Comparison of ENCODE assay signal across 1 cellular context in the genomic region with DNA sequence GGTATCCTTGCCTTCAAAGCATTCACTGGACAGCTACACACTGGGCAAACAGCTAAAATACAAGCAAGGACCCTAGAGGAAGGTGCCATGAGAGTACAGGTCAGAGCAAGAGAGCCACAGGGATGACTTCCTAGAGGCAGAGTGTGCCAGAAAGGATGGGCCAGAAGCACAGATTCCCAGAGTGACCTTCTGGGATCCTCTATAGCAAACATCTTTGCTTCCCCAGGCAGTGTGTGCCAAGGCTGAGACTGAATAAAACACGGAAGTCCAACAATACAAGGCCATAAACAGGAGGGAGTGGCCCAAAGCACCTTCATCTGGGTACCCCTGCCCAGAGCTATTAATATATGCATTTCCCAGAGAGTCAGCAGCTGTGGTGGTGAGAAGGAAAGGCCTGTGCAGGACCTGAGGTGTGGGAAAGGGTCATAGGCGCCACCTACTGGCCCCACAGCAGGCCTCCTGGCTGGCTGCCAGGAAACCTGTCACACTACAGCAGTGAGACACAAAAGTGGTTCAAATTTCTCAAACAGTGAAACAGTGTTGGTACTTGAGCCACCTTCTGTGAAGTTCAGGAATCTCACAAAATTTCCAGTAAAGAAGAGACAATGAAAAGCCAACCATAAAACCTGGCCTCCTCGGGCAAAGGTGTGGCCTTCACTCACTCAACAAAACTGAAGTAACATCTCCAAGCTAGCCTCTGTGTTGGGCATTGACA.
A peak's percentile ranks its signal among the peaks of the same experiment; 100 is the strongest.
TF ChIP-seq lines count a peak whose summit lies in the region.

No MANE protein-coding gene starts in this region.

TF ChIP-seq in K562, 482 proteins besides CTCF, POLR2A, EP300 and RAD21 (continued from another document and continues in another):
- TF ChIP-seq, protein P1, sequence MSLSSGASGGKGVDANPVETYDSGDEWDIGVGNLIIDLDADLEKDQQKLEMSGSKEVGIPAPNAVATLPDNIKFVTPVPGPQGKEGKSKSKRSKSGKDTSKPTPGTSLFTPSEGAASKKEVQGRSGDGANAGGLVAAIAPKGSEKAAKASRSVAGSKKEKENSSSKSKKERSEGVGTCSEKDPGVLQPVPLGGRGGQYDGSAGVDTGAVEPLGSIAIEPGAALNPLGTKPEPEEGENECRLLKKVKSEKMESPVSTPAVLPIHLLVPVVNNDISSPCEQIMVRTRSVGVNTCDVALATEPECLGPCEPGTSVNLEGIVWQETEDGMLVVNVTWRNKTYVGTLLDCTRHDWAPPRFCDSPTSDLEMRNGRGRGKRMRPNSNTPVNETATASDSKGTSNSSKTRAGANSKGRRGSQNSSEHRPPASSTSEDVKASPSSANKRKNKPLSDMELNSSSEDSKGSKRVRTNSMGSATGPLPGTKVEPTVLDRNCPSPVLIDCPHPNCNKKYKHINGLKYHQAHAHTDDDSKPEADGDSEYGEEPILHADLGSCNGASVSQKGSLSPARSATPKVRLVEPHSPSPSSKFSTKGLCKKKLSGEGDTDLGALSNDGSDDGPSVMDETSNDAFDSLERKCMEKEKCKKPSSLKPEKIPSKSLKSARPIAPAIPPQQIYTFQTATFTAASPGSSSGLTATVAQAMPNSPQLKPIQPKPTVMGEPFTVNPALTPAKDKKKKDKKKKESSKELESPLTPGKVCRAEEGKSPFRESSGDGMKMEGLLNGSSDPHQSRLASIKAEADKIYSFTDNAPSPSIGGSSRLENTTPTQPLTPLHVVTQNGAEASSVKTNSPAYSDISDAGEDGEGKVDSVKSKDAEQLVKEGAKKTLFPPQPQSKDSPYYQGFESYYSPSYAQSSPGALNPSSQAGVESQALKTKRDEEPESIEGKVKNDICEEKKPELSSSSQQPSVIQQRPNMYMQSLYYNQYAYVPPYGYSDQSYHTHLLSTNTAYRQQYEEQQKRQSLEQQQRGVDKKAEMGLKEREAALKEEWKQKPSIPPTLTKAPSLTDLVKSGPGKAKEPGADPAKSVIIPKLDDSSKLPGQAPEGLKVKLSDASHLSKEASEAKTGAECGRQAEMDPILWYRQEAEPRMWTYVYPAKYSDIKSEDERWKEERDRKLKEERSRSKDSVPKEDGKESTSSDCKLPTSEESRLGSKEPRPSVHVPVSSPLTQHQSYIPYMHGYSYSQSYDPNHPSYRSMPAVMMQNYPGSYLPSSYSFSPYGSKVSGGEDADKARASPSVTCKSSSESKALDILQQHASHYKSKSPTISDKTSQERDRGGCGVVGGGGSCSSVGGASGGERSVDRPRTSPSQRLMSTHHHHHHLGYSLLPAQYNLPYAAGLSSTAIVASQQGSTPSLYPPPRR (CRISPR knock-in tag; IDR thresholded peaks at IDR 0.05; ENCODE audit: borderline replicate concordance), result no peak
- TF ChIP-seq PPARD (CRISPR knock-in tag; IDR thresholded peaks at IDR 0.05) (no peak), C11orf30 (IDR thresholded peaks at IDR 0.05; ENCODE audit: low read depth) (no peak), STAT5B (CRISPR knock-in tag; IDR thresholded peaks at IDR 0.05) (no peak), ELF1 (tag; IDR thresholded peaks at IDR 0.05) (no peak), MYBL2 (IDR thresholded peaks at IDR 0.05; ENCODE audit: low read depth) (no peak), MYBL2 (CRISPR knock-in tag; IDR thresholded peaks at IDR 0.05; ENCODE audit: borderline replicate concordance) (no peak), ZNF174 (CRISPR knock-in tag; IDR thresholded peaks at IDR 0.05) (no peak), NFIC (IDR thresholded peaks at IDR 0.05) (peak; percentile 100), BHLHE40 (IDR thresholded peaks at IDR 0.05; ENCODE audit: low read length) (peak; percentile 24; the same call in 1 of the 2 replicates), HEY1 (CRISPR knock-in tag; IDR thresholded peaks at IDR 0.05; ENCODE audit: borderline replicate concordance) (no peak), ZNF707 (CRISPR knock-in tag; conservative IDR thresholded peaks at IDR 0.05) (no peak), ZNF445 (CRISPR knock-in tag; IDR thresholded peaks at IDR 0.05; ENCODE audit: low read depth) (no peak), RNF219 (CRISPR knock-in tag; IDR thresholded peaks at IDR 0.05) (no peak), MEIS2 (IDR thresholded peaks at IDR 0.05; ENCODE audit: partially characterized antibody) (peak; percentile 57), RBM22 (IDR thresholded peaks at IDR 0.05; ENCODE audit: low read depth, low read length, poor library complexity, severe bottlenecking) (no peak), NR1H2 (CRISPR knock-in tag; IDR thresholded peaks at IDR 0.05) (no peak), TCF3 (CRISPR knock-in tag; IDR thresholded peaks at IDR 0.05) (peak; percentile 14; the same call in 1 of the 2 replicates), ZBTB11 (CRISPR knock-in tag; IDR thresholded peaks at IDR 0.05) (no peak), STAG1 (CRISPR knock-in tag; IDR thresholded peaks at IDR 0.05; ENCODE audit: borderline replicate concordance) (peak; percentile 47; the same call in 1 of the 2 replicates), ZBTB2 (IDR thresholded peaks at IDR 0.05) (no peak), ZNF184 (CRISPR knock-in tag; IDR thresholded peaks at IDR 0.05) (no peak), UBTF (IDR thresholded peaks at IDR 0.05; ENCODE audit: borderline replicate concordance in 1 of 2, low read depth in 2 of 2, low read length in 2 of 2) (no peak), TAF9B (IDR thresholded peaks at IDR 0.05; ENCODE audit: partially characterized antibody) (no peak), JUND (IDR thresholded peaks at IDR 0.05; ENCODE audit: borderline replicate concordance, low read depth, low read length) (peak; percentile 64), JUND (tag; IDR thresholded peaks at IDR 0.05; ENCODE audit: borderline replicate concordance, low read depth, low read length) (no peak; the same call in 2 of the 3 replicates)
- TF ChIP-seq, protein P2, sequence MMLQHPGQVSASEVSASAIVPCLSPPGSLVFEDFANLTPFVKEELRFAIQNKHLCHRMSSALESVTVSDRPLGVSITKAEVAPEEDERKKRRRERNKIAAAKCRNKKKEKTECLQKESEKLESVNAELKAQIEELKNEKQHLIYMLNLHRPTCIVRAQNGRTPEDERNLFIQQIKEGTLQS (IDR thresholded peaks at IDR 0.05), result no peak
- TF ChIP-seq, protein P2 (CRISPR knock-in tag; conservative IDR thresholded peaks at IDR 0.05), result no peak
- TF ChIP-seq, protein P3, sequence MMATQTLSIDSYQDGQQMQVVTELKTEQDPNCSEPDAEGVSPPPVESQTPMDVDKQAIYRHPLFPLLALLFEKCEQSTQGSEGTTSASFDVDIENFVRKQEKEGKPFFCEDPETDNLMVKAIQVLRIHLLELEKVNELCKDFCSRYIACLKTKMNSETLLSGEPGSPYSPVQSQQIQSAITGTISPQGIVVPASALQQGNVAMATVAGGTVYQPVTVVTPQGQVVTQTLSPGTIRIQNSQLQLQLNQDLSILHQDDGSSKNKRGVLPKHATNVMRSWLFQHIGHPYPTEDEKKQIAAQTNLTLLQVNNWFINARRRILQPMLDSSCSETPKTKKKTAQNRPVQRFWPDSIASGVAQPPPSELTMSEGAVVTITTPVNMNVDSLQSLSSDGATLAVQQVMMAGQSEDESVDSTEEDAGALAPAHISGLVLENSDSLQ (IDR thresholded peaks at IDR 0.05), result peak; percentile 52
- TF ChIP-seq, protein P4, sequence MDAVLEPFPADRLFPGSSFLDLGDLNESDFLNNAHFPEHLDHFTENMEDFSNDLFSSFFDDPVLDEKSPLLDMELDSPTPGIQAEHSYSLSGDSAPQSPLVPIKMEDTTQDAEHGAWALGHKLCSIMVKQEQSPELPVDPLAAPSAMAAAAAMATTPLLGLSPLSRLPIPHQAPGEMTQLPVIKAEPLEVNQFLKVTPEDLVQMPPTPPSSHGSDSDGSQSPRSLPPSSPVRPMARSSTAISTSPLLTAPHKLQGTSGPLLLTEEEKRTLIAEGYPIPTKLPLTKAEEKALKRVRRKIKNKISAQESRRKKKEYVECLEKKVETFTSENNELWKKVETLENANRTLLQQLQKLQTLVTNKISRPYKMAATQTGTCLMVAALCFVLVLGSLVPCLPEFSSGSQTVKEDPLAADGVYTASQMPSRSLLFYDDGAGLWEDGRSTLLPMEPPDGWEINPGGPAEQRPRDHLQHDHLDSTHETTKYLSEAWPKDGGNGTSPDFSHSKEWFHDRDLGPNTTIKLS (IDR thresholded peaks at IDR 0.05; ENCODE audit: borderline replicate concordance, low read depth), result no peak
- TF ChIP-seq, protein P5, sequence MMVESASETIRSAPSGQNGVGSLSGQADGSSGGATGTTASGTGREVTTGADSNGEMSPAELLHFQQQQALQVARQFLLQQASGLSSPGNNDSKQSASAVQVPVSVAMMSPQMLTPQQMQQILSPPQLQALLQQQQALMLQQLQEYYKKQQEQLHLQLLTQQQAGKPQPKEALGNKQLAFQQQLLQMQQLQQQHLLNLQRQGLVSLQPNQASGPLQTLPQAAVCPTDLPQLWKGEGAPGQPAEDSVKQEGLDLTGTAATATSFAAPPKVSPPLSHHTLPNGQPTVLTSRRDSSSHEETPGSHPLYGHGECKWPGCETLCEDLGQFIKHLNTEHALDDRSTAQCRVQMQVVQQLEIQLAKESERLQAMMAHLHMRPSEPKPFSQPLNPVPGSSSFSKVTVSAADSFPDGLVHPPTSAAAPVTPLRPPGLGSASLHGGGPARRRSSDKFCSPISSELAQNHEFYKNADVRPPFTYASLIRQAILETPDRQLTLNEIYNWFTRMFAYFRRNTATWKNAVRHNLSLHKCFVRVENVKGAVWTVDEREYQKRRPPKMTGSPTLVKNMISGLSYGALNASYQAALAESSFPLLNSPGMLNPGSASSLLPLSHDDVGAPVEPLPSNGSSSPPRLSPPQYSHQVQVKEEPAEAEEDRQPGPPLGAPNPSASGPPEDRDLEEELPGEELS (CRISPR knock-in tag; IDR thresholded peaks at IDR 0.05; ENCODE audit: borderline replicate concordance), result no peak
- TF ChIP-seq, protein P6, sequence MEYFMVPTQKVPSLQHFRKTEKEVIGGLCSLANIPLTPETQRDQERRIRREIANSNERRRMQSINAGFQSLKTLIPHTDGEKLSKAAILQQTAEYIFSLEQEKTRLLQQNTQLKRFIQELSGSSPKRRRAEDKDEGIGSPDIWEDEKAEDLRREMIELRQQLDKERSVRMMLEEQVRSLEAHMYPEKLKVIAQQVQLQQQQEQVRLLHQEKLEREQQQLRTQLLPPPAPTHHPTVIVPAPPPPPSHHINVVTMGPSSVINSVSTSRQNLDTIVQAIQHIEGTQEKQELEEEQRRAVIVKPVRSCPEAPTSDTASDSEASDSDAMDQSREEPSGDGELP (CRISPR knock-in tag; IDR thresholded peaks at IDR 0.05; ENCODE audit: borderline replicate concordance), result peak; percentile 63; the same call in 1 of the 2 replicates
